17 cellular contexts compared by ENCODE assay signal in genomic region chr2:196286821-196287220, GRCh38.
DNase-seq lines count a peak whose midpoint lies in the region; ATAC-seq and TF ChIP-seq lines count a peak whose summit lies in the region.
"Had no signal": no experiment of that assay in that cellular context is flagged by ENCODE, and none has a peak within 500 bp of the region (broad histone marks: within the 10 kb centered on the region; RNA-seq: fewer than 3 reads in every experiment).

No MANE protein-coding gene starts in this region.

- H3K27me3 ChIP-seq in MM.1S (replicated peaks; ENCODE audit: insufficient read depth, low read length) = no peaks in the 10 kb centered on the region
- H3K27me3 ChIP-seq: ascending aorta, testis had no signal

- H3K9me2 ChIP-seq in MM.1S (replicated peaks; ENCODE audit: insufficient read depth, low read length) = no peaks in the 10 kb centered on the region

- no peaks in the 10 kb centered on the region for H3K9me3 ChIP-seq in MM.1S (replicated peaks; ENCODE audit: insufficient read depth, low read length)
- H3K9me3 ChIP-seq: ascending aorta, psoas muscle, testis had no signal

- peak overlapping the region in 1 of 2 donors; percentile 41 for H3K27ac Mint-ChIP-seq in activated naive CD4-positive, alpha-beta T cell treated with anti-CD3 and anti-CD28 coated beads, Interleukin-2, amount 50 U/mL, for 72 hours

- H3K4me3 ChIP-seq in MM.1S (ENCODE audit: low read length) = no peak overlapping the region
- H3K4me3 ChIP-seq: ascending aorta, psoas muscle, testis had no signal

- no peak for TF ChIP-seq CTCF in MM.1S (IDR thresholded peaks at IDR 0.05; ENCODE audit: low read length)

- H3K9me3 Mint-ChIP-seq in activated naive CD4-positive, alpha-beta T cell treated with anti-CD3 and anti-CD28 coated beads, Interleukin-2, amount 50 U/mL, for 72 hours = peaks cover 0 to 8% of the 10 kb centered on the region in 2 donors
- H3K9me3 Mint-ChIP-seq: neural crest cell had no signal

- peaks cover 4% of the 10 kb centered on the region for H3F3A ChIP-seq in MM.1S (ENCODE audit: insufficient read depth, low read length)

- no peak overlapping the region for H3K27ac ChIP-seq in MM.1S (ENCODE audit: low read length)
- H3K27ac ChIP-seq: ascending aorta, psoas muscle, testis had no signal

- peaks cover 48% of the 10 kb centered on the region for H3K4me1 ChIP-seq in MM.1S (ENCODE audit: low read length)
- H3K4me1 ChIP-seq: testis had no signal

- ATAC-seq in GM18858 (IDR thresholded peaks at IDR 0.05; ENCODE audit: unreplicated experiment) (peak; percentile 32), GM19463 (IDR thresholded peaks at IDR 0.05; ENCODE audit: unreplicated experiment) (peak; percentile 48), HG02885 (IDR thresholded peaks at IDR 0.05; ENCODE audit: poor library complexity, unreplicated experiment) (peak; percentile 56)
- ATAC-seq in activated naive CD4-positive, alpha-beta T cell treated with anti-CD3 and anti-CD28 coated beads, Interleukin-2, amount 50 U/mL, for 72 hours = no peak
- ATAC-seq: psoas muscle had no signal

- H3K4me2 ChIP-seq in MM.1S (ENCODE audit: low read depth, low read length) = 0 out of 2 replicates have a peak overlapping the region, but pooled peaks have one; percentile 4

- DNase-seq in MM.1S (peak; percentile 61), GM19238 (ENCODE audit: insufficient read length, low spot score) (no peak), SK-N-DZ (ENCODE audit: low spot score) (no peak), SIG-M5 (lab: John Stamatoyannopoulos, UW) (no peak)
- no peak for DNase-seq in activated naive CD4-positive, alpha-beta T cell treated with anti-CD3 and anti-CD28 coated beads, Interleukin-2, amount 50 U/mL, for 72 hours (ENCODE audit: low spot score in 2 of 2)
- DNase-seq: activated gamma-delta T cell, GOT3, Kasumi-1, NCI-H2171 treated with DMSO at 0.1 percent for 48 hours, psoas muscle, T1000, testis had no signal

- no peak overlapping the region for H3K9ac ChIP-seq in MM.1S (ENCODE audit: low read length)

- H3K36me3 Mint-ChIP-seq in activated naive CD4-positive, alpha-beta T cell treated with anti-CD3 and anti-CD28 coated beads, Interleukin-2, amount 50 U/mL, for 72 hours = peaks cover 0 to 10% of the 10 kb centered on the region in 2 donors

- H4K20me1 ChIP-seq in MM.1S (ENCODE audit: insufficient read depth, low read length) = no peaks in the 10 kb centered on the region

- H3K79me2 ChIP-seq in MM.1S (ENCODE audit: low read length) = no peaks in the 10 kb centered on the region

- H2AFZ ChIP-seq in MM.1S (ENCODE audit: low read length) = no peak overlapping the region

- no peaks in the 10 kb centered on the region for H3K36me3 ChIP-seq in MM.1S (replicated peaks; ENCODE audit: insufficient read depth, low read length)
- H3K36me3 ChIP-seq: ascending aorta had no signal

Comparison
In these comparisons a context has a peak if more than half of its experiments do, and no peak if none do; other contexts are left out.
1. ATAC-seq: peak in GM18858 (single experiment), GM19463 (single experiment) and HG02885 (single experiment); none in activated naive CD4-positive, alpha-beta T cell treated with anti-CD3 and anti-CD28 coated beads, Interleukin-2, amount 50 U/mL, for 72 hours (0 of 2).